ENCODE assay signal across 1 cellular context in the genomic region with DNA sequence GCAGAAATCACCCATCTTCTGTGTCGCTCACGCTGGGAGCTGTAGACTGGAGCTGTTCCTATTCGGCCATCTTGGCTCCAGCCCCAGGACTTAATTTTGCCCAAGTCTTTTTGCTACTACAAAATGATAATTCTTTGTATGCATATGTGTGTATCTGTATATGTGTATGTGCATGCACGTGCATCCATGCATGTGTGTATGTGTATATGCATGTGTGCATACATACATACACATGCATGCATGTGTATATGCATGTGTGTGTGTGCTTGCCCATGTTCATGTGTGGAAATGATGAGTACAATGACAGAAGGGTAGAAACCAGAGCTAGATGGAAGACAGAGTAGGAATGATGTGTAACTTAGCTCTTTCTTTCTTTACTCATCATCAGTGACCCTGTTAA.
A peak's percentile ranks its signal among the peaks of the same experiment; 100 is the strongest.
TF ChIP-seq lines count a peak whose summit lies in the region.

No MANE protein-coding gene starts in this region.

TF ChIP-seq in HepG2, 621 proteins besides CTCF, POLR2A, EP300 and RAD21 (continued from another document):
- TF ChIP-seq RERE (CRISPR knock-in tag; IDR thresholded peaks at IDR 0.05; ENCODE audit: low read depth) (no peak), CHD2 (IDR thresholded peaks at IDR 0.05; ENCODE audit: low read depth, low read length) (no peak), BATF2 (CRISPR knock-in tag; IDR thresholded peaks at IDR 0.05) (0 out of 2 replicates have a peak, but pooled peaks have one; percentile 14), SMAD1 (CRISPR knock-in tag; IDR thresholded peaks at IDR 0.05; ENCODE audit: borderline replicate concordance, low read depth) (no peak), ZBTB7A (CRISPR knock-in tag; IDR thresholded peaks at IDR 0.05) (no peak), MNT (IDR thresholded peaks at IDR 0.05) (peak; percentile 76), TCF7 (IDR thresholded peaks at IDR 0.05; ENCODE audit: low read depth) (no peak), FOSL2 (CRISPR knock-in tag; IDR thresholded peaks at IDR 0.05) (no peak), KDM3A (CRISPR knock-in tag; IDR thresholded peaks at IDR 0.05; ENCODE audit: low read depth) (no peak)
- TF ChIP-seq, protein P1, sequence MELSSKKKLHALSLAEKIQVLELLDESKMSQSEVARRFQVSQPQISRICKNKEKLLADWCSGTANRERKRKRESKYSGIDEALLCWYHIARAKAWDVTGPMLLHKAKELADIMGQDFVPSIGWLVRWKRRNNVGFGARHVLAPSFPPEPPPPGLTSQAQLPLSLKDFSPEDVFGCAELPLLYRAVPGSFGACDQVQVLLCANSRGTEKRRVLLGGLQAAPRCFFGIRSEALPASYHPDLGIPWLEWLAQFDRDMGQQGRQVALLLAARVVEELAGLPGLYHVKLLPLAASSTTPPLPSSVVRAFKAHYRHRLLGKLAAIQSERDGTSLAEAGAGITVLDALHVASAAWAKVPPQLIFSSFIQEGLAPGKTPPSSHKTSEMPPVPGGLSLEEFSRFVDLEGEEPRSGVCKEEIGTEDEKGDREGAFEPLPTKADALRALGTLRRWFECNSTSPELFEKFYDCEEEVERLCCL (CRISPR knock-in tag; IDR thresholded peaks at IDR 0.05; ENCODE audit: borderline replicate concordance), result no peak
- TF ChIP-seq, protein P2, sequence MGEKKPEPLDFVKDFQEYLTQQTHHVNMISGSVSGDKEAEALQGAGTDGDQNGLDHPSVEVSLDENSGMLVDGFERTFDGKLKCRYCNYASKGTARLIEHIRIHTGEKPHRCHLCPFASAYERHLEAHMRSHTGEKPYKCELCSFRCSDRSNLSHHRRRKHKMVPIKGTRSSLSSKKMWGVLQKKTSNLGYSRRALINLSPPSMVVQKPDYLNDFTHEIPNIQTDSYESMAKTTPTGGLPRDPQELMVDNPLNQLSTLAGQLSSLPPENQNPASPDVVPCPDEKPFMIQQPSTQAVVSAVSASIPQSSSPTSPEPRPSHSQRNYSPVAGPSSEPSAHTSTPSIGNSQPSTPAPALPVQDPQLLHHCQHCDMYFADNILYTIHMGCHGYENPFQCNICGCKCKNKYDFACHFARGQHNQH (CRISPR knock-in tag; IDR thresholded peaks at IDR 0.05), result no peak
- TF ChIP-seq, protein P3, sequence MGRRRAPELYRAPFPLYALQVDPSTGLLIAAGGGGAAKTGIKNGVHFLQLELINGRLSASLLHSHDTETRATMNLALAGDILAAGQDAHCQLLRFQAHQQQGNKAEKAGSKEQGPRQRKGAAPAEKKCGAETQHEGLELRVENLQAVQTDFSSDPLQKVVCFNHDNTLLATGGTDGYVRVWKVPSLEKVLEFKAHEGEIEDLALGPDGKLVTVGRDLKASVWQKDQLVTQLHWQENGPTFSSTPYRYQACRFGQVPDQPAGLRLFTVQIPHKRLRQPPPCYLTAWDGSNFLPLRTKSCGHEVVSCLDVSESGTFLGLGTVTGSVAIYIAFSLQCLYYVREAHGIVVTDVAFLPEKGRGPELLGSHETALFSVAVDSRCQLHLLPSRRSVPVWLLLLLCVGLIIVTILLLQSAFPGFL (CRISPR knock-in tag; IDR thresholded peaks at IDR 0.05), result no peak
